17 cellular contexts compared by ENCODE assay signal in genomic region chr16:28191364-28191985, GRCh38. TPM values are rescaled to one million over a fixed set of nuclear protein-coding genes. Genes with fewer than 3 reads are reported as not detected.
DNase-seq lines count a peak whose midpoint lies in the region; ATAC-seq and TF ChIP-seq lines count a peak whose summit lies in the region.
"Had no signal": no experiment of that assay in that cellular context is flagged by ENCODE, and none has a peak within 500 bp of the region (broad histone marks: within the 10 kb centered on the region; RNA-seq: fewer than 3 reads in every experiment).

No MANE protein-coding gene starts in this region.

- intact Hi-C loops in activated CD4-positive, alpha-beta memory T cell treated with anti-CD3 and anti-CD28 coated beads for 36 hours (cut with micrococcal nuclease), result no loop called here
- intact Hi-C loops in testis (cut with DNase I; ENCODE audit: low total_unique reads), result no loop called here

- no peak overlapping the region for H3K27ac ChIP-seq in testis
- H3K27ac ChIP-seq: coronary artery, ovary, tibial nerve had no signal

- H3K27me3 Mint-ChIP-seq in activated T-cell treated with anti-CD3 and anti-CD28 coated beads, Interleukin-2, amount 50 U/mL, for 72 hours (ENCODE audit: low read depth), result no peaks in the 10 kb centered on the region
- no peaks in the 10 kb centered on the region for H3K27me3 Mint-ChIP-seq in activated CD4-positive, alpha-beta memory T cell treated with anti-CD3 and anti-CD28 coated beads for 36 hours
- H3K27me3 Mint-ChIP-seq in glutamatergic neuron (ENCODE audit: unreplicated experiment), result no peaks in the 10 kb centered on the region
- H3K27me3 Mint-ChIP-seq in stimulated activated naive B cell treated with anti-CD40 and anti-IgM and Interleukin-4, amounts not matched to agents 10 μg/mL and 1 μg/mL and 100 μg/mL, for 72 hours, result no peaks in the 10 kb centered on the region

- CTCF ChIA-PET in activated CD4-positive, alpha-beta memory T cell treated with anti-CD3 and anti-CD28 coated beads for 36 hours (lab: Charles Lee), result interaction anchor here (0.5 to 4.2 kb wide), 5 partner anchors 9 to 19 kb away, joined by 3 to 28 read pairs (median 3); no protein-coding TSS in a partner anchor

- peaks cover 8% of the 10 kb centered on the region for H3K4me1 ChIP-seq in testis

- DNase-seq in activated T-cell treated with anti-CD3 and anti-CD28 coated beads, Interleukin-2, amount 50 U/mL, for 72 hours, result no peak
- DNase-seq in activated T-cell treated with anti-CD3 and anti-CD28 coated beads for 4 hours, result no peak
- no peak for DNase-seq in activated CD4-positive, alpha-beta memory T cell treated with anti-CD3 and anti-CD28 coated beads for 36 hours
- no peak for DNase-seq in glutamatergic neuron
- no peak for DNase-seq in stimulated activated naive B cell treated with anti-CD40 and anti-IgM and Interleukin-4, amounts not matched to agents 10 μg/mL and 1 μg/mL and 100 μg/mL, for 72 hours
- DNase-seq in NOMO-1 treated with dmso at 0.1 percent for 144 hours (lab: John Stamatoyannopoulos, UW; ENCODE audit: unreplicated experiment), result no peak
- no peak for DNase-seq in MV-4-11 (lab: John Stamatoyannopoulos, UW)
- no peak for DNase-seq in testis
- DNase-seq: amniotic stem cell, DMS153, NCI-H1048, NCI-H446, ovary had no signal

- peak overlapping the region; percentile 35 to 42 for H3K4me3 Mint-ChIP-seq in activated T-cell treated with anti-CD3 and anti-CD28 coated beads, Interleukin-2, amount 50 U/mL, for 72 hours
- H3K4me3 Mint-ChIP-seq in activated CD4-positive, alpha-beta memory T cell treated with anti-CD3 and anti-CD28 coated beads for 36 hours, result no peak overlapping the region
- no peak overlapping the region for H3K4me3 Mint-ChIP-seq in glutamatergic neuron (ENCODE audit: unreplicated experiment)
- H3K4me3 Mint-ChIP-seq in stimulated activated naive B cell treated with anti-CD40 and anti-IgM and Interleukin-4, amounts not matched to agents 10 μg/mL and 1 μg/mL and 100 μg/mL, for 72 hours, result peak overlapping the region; percentile 38 to 44

- H3K36me3 Mint-ChIP-seq in activated T-cell treated with anti-CD3 and anti-CD28 coated beads, Interleukin-2, amount 50 U/mL, for 72 hours (ENCODE audit: insufficient read depth in 2 of 2), result peaks cover 7 to 16% of the 10 kb centered on the region in 2 donors
- peaks cover 23% of the 10 kb centered on the region for H3K36me3 Mint-ChIP-seq in activated CD4-positive, alpha-beta memory T cell treated with anti-CD3 and anti-CD28 coated beads for 36 hours
- H3K36me3 Mint-ChIP-seq in glutamatergic neuron (ENCODE audit: unreplicated experiment), result no peaks in the 10 kb centered on the region
- H3K36me3 Mint-ChIP-seq in stimulated activated naive B cell treated with anti-CD40 and anti-IgM and Interleukin-4, amounts not matched to agents 10 μg/mL and 1 μg/mL and 100 μg/mL, for 72 hours, result peaks cover 44 to 58% of the 10 kb centered on the region in 2 donors

- H3K4me3 ChIP-seq in testis, result no peak overlapping the region
- H3K4me3 ChIP-seq: coronary artery, ovary, tibial nerve had no signal

- peak in 1 of 2 donors; percentile 2 for ATAC-seq in activated T-cell treated with anti-CD3 and anti-CD28 coated beads, Interleukin-2, amount 50 U/mL, for 72 hours (replicated peaks in 1 of 2)
- ATAC-seq in stimulated activated naive B cell treated with anti-CD40 and anti-IgM and Interleukin-4, amounts not matched to agents 10 μg/mL and 1 μg/mL and 100 μg/mL, for 72 hours (replicated peaks), result no peak
- ATAC-seq: HCT116, Panc1 had no signal

- H3K4me1 Mint-ChIP-seq in activated T-cell treated with anti-CD3 and anti-CD28 coated beads, Interleukin-2, amount 50 U/mL, for 72 hours (ENCODE audit: low read depth), result peaks cover 100% of the 10 kb centered on the region
- H3K4me1 Mint-ChIP-seq in activated CD4-positive, alpha-beta memory T cell treated with anti-CD3 and anti-CD28 coated beads for 36 hours (ENCODE audit: low read depth), result peaks cover 97% of the 10 kb centered on the region
- peaks cover 11% of the 10 kb centered on the region for H3K4me1 Mint-ChIP-seq in glutamatergic neuron (ENCODE audit: low read depth, unreplicated experiment)
- H3K4me1 Mint-ChIP-seq in stimulated activated naive B cell treated with anti-CD40 and anti-IgM and Interleukin-4, amounts not matched to agents 10 μg/mL and 1 μg/mL and 100 μg/mL, for 72 hours, result peaks cover 63 to 93% of the 10 kb centered on the region in 2 donors

- H3K9me3 ChIP-seq in testis, result no peaks in the 10 kb centered on the region
- H3K9me3 ChIP-seq: ovary, tibial nerve had no signal

- no peak for TF ChIP-seq POLR2A in testis (IDR thresholded peaks at IDR 0.05)

- no peaks in the 10 kb centered on the region for H3K27me3 ChIP-seq in testis
- H3K27me3 ChIP-seq: ovary, tibial nerve had no signal

- no peaks in the 10 kb centered on the region for H3K9me3 Mint-ChIP-seq in activated T-cell treated with anti-CD3 and anti-CD28 coated beads, Interleukin-2, amount 50 U/mL, for 72 hours
- no peaks in the 10 kb centered on the region for H3K9me3 Mint-ChIP-seq in activated CD4-positive, alpha-beta memory T cell treated with anti-CD3 and anti-CD28 coated beads for 36 hours
- H3K9me3 Mint-ChIP-seq in glutamatergic neuron (ENCODE audit: unreplicated experiment), result no peaks in the 10 kb centered on the region
- H3K9me3 Mint-ChIP-seq in stimulated activated naive B cell treated with anti-CD40 and anti-IgM and Interleukin-4, amounts not matched to agents 10 μg/mL and 1 μg/mL and 100 μg/mL, for 72 hours, result no peaks in the 10 kb centered on the region

- TF ChIP-seq CTCF in glutamatergic neuron (IDR thresholded peaks at IDR 0.05; ENCODE audit: partially characterized antibody, unreplicated experiment) (no peak), testis (IDR thresholded peaks at IDR 0.05) (no peak)

- no peaks in the 10 kb centered on the region for H3K36me3 ChIP-seq in testis (ENCODE audit: low read depth, missing control alignments)
- H3K36me3 ChIP-seq: ovary had no signal

- POLR2A ChIA-PET in activated CD4-positive, alpha-beta memory T cell treated with anti-CD3 and anti-CD28 coated beads for 36 hours (lab: Charles Lee), result interaction anchor here (4.7 kb wide), 1 partner anchor 18 kb away, joined by 35 read pairs; no protein-coding TSS in a partner anchor

- WGBS in testis, 2 donors, result 70 to 85% methylated on average over 3 of the region's 3 CpGs

- peak overlapping the region; percentile 79 for H3K27ac Mint-ChIP-seq in activated T-cell treated with anti-CD3 and anti-CD28 coated beads, Interleukin-2, amount 50 U/mL, for 72 hours
- peak overlapping the region; percentile 92 for H3K27ac Mint-ChIP-seq in activated CD4-positive, alpha-beta memory T cell treated with anti-CD3 and anti-CD28 coated beads for 36 hours
- peak overlapping the region; percentile 5 for H3K27ac Mint-ChIP-seq in glutamatergic neuron (ENCODE audit: unreplicated experiment)
- peak overlapping the region; percentile 86 for H3K27ac Mint-ChIP-seq in stimulated activated naive B cell treated with anti-CD40 and anti-IgM and Interleukin-4, amounts not matched to agents 10 μg/mL and 1 μg/mL and 100 μg/mL, for 72 hours

RNA-seq across cellular contexts. Expression of gene XPO6, which starts 20.3 kb away (rescaled TPM):
- 100 to 1,000 TPM; 276 to 279 TPM for total RNA-seq in activated T-cell treated with anti-CD3 and anti-CD28 coated beads, Interleukin-2, amount 50 U/mL, for 72 hours
- 100 to 1,000 TPM; 201 to 214 TPM for total RNA-seq in activated CD4-positive, alpha-beta memory T cell treated with anti-CD3 and anti-CD28 coated beads for 36 hours
- 232 TPM for total RNA-seq in glutamatergic neuron (ENCODE audit: unreplicated experiment)
- total RNA-seq in testis, result 100 to 1,000 TPM; 238 to 283 TPM
- polyA plus RNA-seq in testis (ENCODE audit: insufficient read depth, low read depth, low replicate concordance), result 216 TPM

Comparison
In these comparisons a context has a peak if more than half of its experiments do, and no peak if none do; other contexts are left out.
1. H3K27ac Mint-ChIP-seq: peak in every context shown above with its lines; median percentile 92 in activated CD4-positive, alpha-beta memory T cell treated with anti-CD3 and anti-CD28 coated beads for 36 hours; 86 in stimulated activated naive B cell treated with anti-CD40 and anti-IgM and Interleukin-4, amounts not matched to agents 10 μg/mL and 1 μg/mL and 100 μg/mL, for 72 hours; 79 in activated T-cell treated with anti-CD3 and anti-CD28 coated beads, Interleukin-2, amount 50 U/mL, for 72 hours; 5 in glutamatergic neuron.
2. H3K4me3 Mint-ChIP-seq: peak in activated T-cell treated with anti-CD3 and anti-CD28 coated beads, Interleukin-2, amount 50 U/mL, for 72 hours (2 of 2) and stimulated activated naive B cell treated with anti-CD40 and anti-IgM and Interleukin-4, amounts not matched to agents 10 μg/mL and 1 μg/mL and 100 μg/mL, for 72 hours (2 of 2); none in activated CD4-positive, alpha-beta memory T cell treated with anti-CD3 and anti-CD28 coated beads for 36 hours (single experiment) and glutamatergic neuron (single experiment).